ENCODE assay signal across 8 cellular contexts in genomic region chr5:132422720-132423442, GRCh38. TPM values are rescaled to one million over a fixed set of nuclear protein-coding genes. Genes with fewer than 3 reads are reported as not detected.
DNase-seq lines count a peak whose midpoint lies in the region; ATAC-seq and TF ChIP-seq lines count a peak whose summit lies in the region.

No MANE protein-coding gene starts in this region.

- H3K27me3 ChIP-seq in OCI-LY3 (ENCODE audit: low read depth, low read length) = no peaks in the 10 kb centered on the region
- H3K27me3 ChIP-seq in H7 (ENCODE audit: control insufficient read depth, insufficient read depth, low read length) = no peaks in the 10 kb centered on the region

- H3K4me3 ChIP-seq in OCI-LY3 (ENCODE audit: low read length) = no peak overlapping the region
- no peak overlapping the region for H3K4me3 ChIP-seq in epithelial cell of esophagus (ENCODE audit: low read length)
- no peak overlapping the region for H3K4me3 ChIP-seq in H7 (ENCODE audit: insufficient read depth, low read depth, low read length)

- DNase-seq in GM10248 (ENCODE audit: extremely low spot score) = peak; percentile 55
- peak; percentile 39 for DNase-seq in epithelial cell of esophagus (ENCODE audit: low read depth)
- DNase-seq in renal cortical epithelial cell (ENCODE audit: low read depth) = peak; percentile 50
- DNase-seq in NCI-H2081 treated with DMSO at 0.1 percent for 48 hours (lab: John Stamatoyannopoulos, UW) = no peak
- no peak for DNase-seq in COR-L47 (lab: John Stamatoyannopoulos, UW)
- no peak for DNase-seq in H7

- TF ChIP-seq CTCF in GM10248 (IDR thresholded peaks at IDR 0.05; ENCODE audit: control extremely low read depth, extremely low read depth, low read depth, missing control alignments) = no peak
- TF ChIP-seq CTCF in OCI-LY3 (IDR thresholded peaks at IDR 0.05; ENCODE audit: low read depth, low read length) = no peak
- no peak for TF ChIP-seq CTCF in epithelial cell of esophagus (IDR thresholded peaks at IDR 0.05; ENCODE audit: insufficient read depth, low read depth, low read length, missing control alignments)

- no peak overlapping the region for H2AFZ ChIP-seq in OCI-LY3 (ENCODE audit: low read depth, low read length)

- H3K9me3 ChIP-seq in OCI-LY3 (ENCODE audit: insufficient read depth, low read length) = no peaks in the 10 kb centered on the region

- no peaks in the 10 kb centered on the region for H4K20me1 ChIP-seq in OCI-LY3 (ENCODE audit: insufficient read depth, low read length)

- H3K27ac ChIP-seq in OCI-LY3 (ENCODE audit: low read length) = no peak overlapping the region

- H3K4me1 ChIP-seq in OCI-LY3 (ENCODE audit: low read length) = peaks cover 84% of the 10 kb centered on the region

- H3K36me3 ChIP-seq in OCI-LY3 (replicated peaks; ENCODE audit: low read depth, low read length) = no peaks in the 10 kb centered on the region
- no peaks in the 10 kb centered on the region for H3K36me3 ChIP-seq in H7 (replicated peaks; ENCODE audit: control insufficient read depth, insufficient read depth, low read length)

- peak; percentile 43 for ATAC-seq in HG02571 (IDR thresholded peaks at IDR 0.05; ENCODE audit: unreplicated experiment)

- POLR2A ChIA-PET in GM10248 (lab: Yijun Ruan, JAX) = interaction anchor here (0.5 to 6.8 kb wide), 6 partner anchors 33 to 66 kb away, joined by 3 to 59 read pairs (median 4); partner anchors contain the start of gene IRF1

- H3K4me2 ChIP-seq in OCI-LY3 (ENCODE audit: low read length) = peak overlapping the region; percentile 18; the same call in 1 of the 2 replicates

- CTCF ChIA-PET in GM10248 (lab: Yijun Ruan, JAX) = interaction anchor here (0.8 to 10.8 kb wide), 11 partner anchors 14 to 104 kb away, joined by 3 to 104 read pairs (median 3); partner anchors contain the start of gene IRF1

- no peaks in the 10 kb centered on the region for H3K79me2 ChIP-seq in OCI-LY3 (ENCODE audit: low read length)

- no peak overlapping the region for H3K9ac ChIP-seq in OCI-LY3 (ENCODE audit: low read length)

RNA-seq across cellular contexts. Expression of gene SLC22A5, which starts 53.4 kb away (rescaled TPM):
- 31.3 and 33.0 TPM in 2 replicates for total RNA-seq in renal cortical epithelial cell
- total RNA-seq in H7 (2014; rRNA removed; shearing (Covaris generic)) = 0.76 and 1.6 TPM in 2 replicates

Comparison
In these comparisons a context has a peak if more than half of its experiments do, and no peak if none do; other contexts are left out.
1. DNase-seq: peak in GM10248 (single experiment), epithelial cell of esophagus (single experiment) and renal cortical epithelial cell (single experiment); none in NCI-H2081 treated with DMSO at 0.1 percent for 48 hours (single experiment), COR-L47 (single experiment) and H7 (single experiment).
2. RNA of gene SLC22A5, which starts 53.4 kb away (total RNA-seq): 31.3 to 33.0 TPM in renal cortical epithelial cell; 0.76 to 1.6 TPM in H7; every median in the first group is over 10 times any median in the second.